8 cellular contexts compared by ENCODE assay signal in genomic region chr20:45792513-45793118, GRCh38. TPM values are rescaled to one million over a fixed set of nuclear protein-coding genes. Genes with fewer than 3 reads are reported as not detected.
DNase-seq lines count a peak whose midpoint lies in the region; TF ChIP-seq lines count a peak whose summit lies in the region.

No MANE protein-coding gene starts in this region.

- no peaks in the 10 kb centered on the region for H3K9me3 Mint-ChIP-seq in chondrocyte (ENCODE audit: low read depth)

- no peaks in the 10 kb centered on the region for H3K9me3 ChIP-seq in mucosa of rectum (ENCODE audit: control insufficient read depth in 2 of 2, low read length in 2 of 2)

- peaks cover 13% of the 10 kb centered on the region for H3K4me1 Mint-ChIP-seq in chondrocyte (ENCODE audit: low read depth)

- peak overlapping the region; percentile 98 for H3K4me3 Mint-ChIP-seq in chondrocyte (ENCODE audit: unreplicated experiment)

- H3K4me3 ChIP-seq in GM12875 (ENCODE audit: low read depth, low read length) (peak overlapping the region; percentile 65), NB4 (ENCODE audit: low read depth, low read length) (peak overlapping the region; percentile 98), mucosa of rectum (ENCODE audit: low read length in 2 of 2) (peak overlapping the region; percentile 88 to 90)

- H3K27ac Mint-ChIP-seq in chondrocyte (ENCODE audit: unreplicated experiment): peak overlapping the region; percentile 77

- no peaks in the 10 kb centered on the region for H3K27me3 Mint-ChIP-seq in chondrocyte (ENCODE audit: low read depth)

- TF ChIP-seq POLR2A in NB4 (IDR thresholded peaks at IDR 0.05; ENCODE audit: extremely low read depth, insufficient read length): no peak

- peaks cover 13% of the 10 kb centered on the region for H3K36me3 Mint-ChIP-seq in chondrocyte (ENCODE audit: low read depth)

- DNase-seq in NB4 (ENCODE audit: low read depth): peak; percentile 61
- DNase-seq in chondrocyte (ENCODE audit: low spot score): no peak
- no peak for DNase-seq in Ammon's horn (ENCODE audit: low spot score)
- DNase-seq in foreskin melanocyte: no peak
- no peak for DNase-seq in activated CD4-positive, alpha-beta T cell treated with anti-CD3 and anti-CD28 coated beads, Interleukin-2, amount 50 U/mL, for 4 hours
- no peak for DNase-seq in SW 1271 (lab: John Stamatoyannopoulos, UW)

- no peaks in the 10 kb centered on the region for H3K27me3 ChIP-seq in mucosa of rectum (ENCODE audit: control insufficient read depth in 2 of 2, insufficient read depth in 2 of 2, low read length in 2 of 2)

- H3K27ac ChIP-seq in mucosa of rectum (ENCODE audit: low read depth in 2 of 2, low read length in 2 of 2): peak overlapping the region; percentile 90 to 91

- TF ChIP-seq CTCF in GM12875 (IDR thresholded peaks at IDR 0.05; ENCODE audit: borderline replicate concordance, insufficient read depth, low read depth, low read length) (no peak), NB4 (IDR thresholded peaks at IDR 0.05; ENCODE audit: low read depth, low read length) (no peak), chondrocyte (IDR thresholded peaks at IDR 0.05) (no peak)

- peaks cover 23 to 29% of the 10 kb centered on the region in 2 donors for H3K36me3 ChIP-seq in mucosa of rectum (ENCODE audit: control insufficient read depth in 2 of 2, insufficient read depth in 2 of 2, low read length in 2 of 2)

- H3K4me1 ChIP-seq in mucosa of rectum (ENCODE audit: control insufficient read depth in 2 of 2, insufficient read depth in 2 of 2, low read length in 2 of 2): peaks cover 10% of the 10 kb centered on the region in 2 donors

- H3K9ac ChIP-seq in mucosa of rectum (ENCODE audit: low read depth in 1 of 2, low read length in 2 of 2): peak overlapping the region; percentile 93 to 98

RNA-seq across cellular contexts. Expression of gene DNTTIP1, which starts 0.9 kb away (rescaled TPM):
- total RNA-seq in chondrocyte: 22.1 to 22.9 TPM (median 22.5 TPM) in 3 replicates

RNA-seq across cellular contexts. Expression of gene WFDC3, which starts 0.9 kb away (rescaled TPM):
- 0.70 to 1.4 TPM in 2 of 3 replicates, not detected in the other for total RNA-seq in chondrocyte

RNA-seq across cellular contexts. Expression of gene UBE2C, which starts 19.8 kb away (rescaled TPM):
- total RNA-seq in chondrocyte: 12.8 to 17.2 TPM (median 15.3 TPM) in 3 replicates

RNA-seq across cellular contexts. Expression of gene TNNC2, which starts 34.5 kb away (rescaled TPM):
- total RNA-seq in chondrocyte: 0.46 to 0.63 TPM (median 0.52 TPM) in 3 replicates

RNA-seq across cellular contexts. Expression of gene SNX21, which starts 41.0 kb away (rescaled TPM):
- 25.2 to 27.7 TPM (median 26.5 TPM) in 3 replicates for total RNA-seq in chondrocyte
